In the genomic region with DNA sequence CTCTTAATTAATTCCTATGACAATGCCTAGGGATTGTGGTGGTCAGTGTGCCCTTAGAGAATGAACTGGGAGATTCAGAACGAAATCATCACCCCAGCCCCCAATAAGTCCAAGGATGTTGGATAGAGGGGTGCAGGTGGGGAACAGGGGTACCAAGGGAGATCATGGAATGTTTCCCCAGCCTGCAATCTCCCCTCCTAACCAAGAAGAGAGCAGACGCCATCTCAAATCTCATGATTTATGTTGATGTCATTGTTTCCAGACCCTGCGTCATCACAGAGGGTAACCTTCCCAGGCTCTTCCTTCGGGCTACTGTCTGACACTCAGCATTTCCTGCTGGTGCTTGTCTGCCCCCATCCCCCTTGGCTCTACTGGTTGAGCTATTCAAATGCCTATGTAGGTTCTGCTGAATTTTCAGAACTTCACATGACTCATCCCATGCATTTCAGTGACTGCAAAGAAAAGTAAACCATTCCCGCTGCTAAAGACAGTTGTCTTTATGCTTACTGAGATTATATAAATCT, we compare ENCODE assay signal across 8 cellular contexts. TPM values are rescaled to one million over a fixed set of nuclear protein-coding genes. Genes with fewer than 3 reads are reported as not detected.
DNase-seq lines count a peak whose midpoint lies in the region; ATAC-seq and TF ChIP-seq lines count a peak whose summit lies in the region.

No MANE protein-coding gene starts in this region.

- H3K4me3 ChIP-seq in AG04450 (ENCODE audit: low read depth, low read length) (no peak overlapping the region), HEK293 (ENCODE audit: low read depth, low read length) (no peak overlapping the region), hepatocyte (no peak overlapping the region)

- in situ Hi-C loops in KBM-7 (cut with MboI; ENCODE audit: low pct_unique_long_range_greater_than_20kb, low sequenced_read_pairs): no loop called here

- POLR2A ChIA-PET in AG04450 (lab: Yijun Ruan, JAX): interaction anchor here (0.5 to 1.0 kb wide), 3 partner anchors 20 to 251 kb away, joined by 3 to 4 read pairs (median 3); no protein-coding TSS in a partner anchor
- POLR2A ChIA-PET in HEK293 (lab: Yijun Ruan, JAX): interaction anchor here (1.0 to 1.6 kb wide), 2 partner anchors 25 to 64 kb away, joined by 4 read pairs; a partner anchor contains a TSS

- CTCF ChIA-PET in AG04450 (lab: Charles Lee): no interaction called here
- CTCF ChIA-PET in HEK293 (lab: Yijun Ruan, JAX): interaction anchor here (0.6 to 1.4 kb wide), 7 partner anchors 11 to 155 kb away, joined by 3 to 7 read pairs (median 3); no protein-coding TSS in a partner anchor

- H3K9me3 ChIP-seq in AG04450 (ENCODE audit: control insufficient read depth, insufficient read depth, low read length) (no peaks in the 10 kb centered on the region), HEK293 (ENCODE audit: control insufficient read depth, insufficient read depth, low read depth, low read length) (no peaks in the 10 kb centered on the region), hepatocyte (ENCODE audit: low read depth) (no peaks in the 10 kb centered on the region)

- WGBS in hepatocyte (ENCODE audit: low lambda C conversion rate, missing lambda C conversion rate): 26% methylated on average over 5 of the region's 5 CpGs

- H3K27ac ChIP-seq in AG04450 (ENCODE audit: low read depth, low read length): no peak overlapping the region
- no peak overlapping the region for H3K27ac ChIP-seq in HEK293 (ENCODE audit: extremely low read depth, low read depth, low read length)
- H3K27ac ChIP-seq in hepatocyte: peak overlapping the region; percentile 17

- DNase-seq in AG04450 (ENCODE audit: low read depth, low spot score): peak; percentile 60
- peak; percentile 21 to 54 for DNase-seq in activated CD4-positive, alpha-beta T cell treated with anti-CD3 and anti-CD28 coated beads, Interleukin-2, amount 50 U/mL, for 48 hours
- peak; percentile 75 for DNase-seq in hepatocyte (ENCODE audit: low spot score)
- no peak for DNase-seq in nucleus accumbens (lab: John Stamatoyannopoulos, UW)
- DNase-seq in KBM-7: no peak
- DNase-seq in NCI-H2081 (lab: John Stamatoyannopoulos, UW): no peak

- H3K4me1 ChIP-seq in HEK293 (ENCODE audit: control insufficient read depth, insufficient read depth, low read length): no peaks in the 10 kb centered on the region
- H3K4me1 ChIP-seq in hepatocyte (ENCODE audit: insufficient read depth): no peaks in the 10 kb centered on the region

- H3K36me3 ChIP-seq in HEK293 (ENCODE audit: control insufficient read depth in 2 of 2, insufficient read depth in 1 of 2, low read length in 2 of 2) (no peaks in the 10 kb centered on the region), hepatocyte (replicated peaks; ENCODE audit: insufficient read depth, low read depth) (no peaks in the 10 kb centered on the region)

- H2AFZ ChIP-seq in hepatocyte: no peak overlapping the region

- no peak overlapping the region for H3K4me2 ChIP-seq in hepatocyte

- H4K20me1 ChIP-seq in hepatocyte (ENCODE audit: insufficient read depth, poor library complexity, severe bottlenecking): no peaks in the 10 kb centered on the region

- H3K9me2 ChIP-seq in hepatocyte (replicated peaks; ENCODE audit: insufficient read depth): no peaks in the 10 kb centered on the region

- no peak for ATAC-seq in GM18519 (IDR thresholded peaks at IDR 0.05; ENCODE audit: low FRiP score, unreplicated experiment)

- H3K79me2 ChIP-seq in hepatocyte: no peaks in the 10 kb centered on the region

- H3K27me3 ChIP-seq in AG04450 (ENCODE audit: control insufficient read depth, insufficient read depth, low read length) (peaks cover 3% of the 10 kb centered on the region), hepatocyte (no peaks in the 10 kb centered on the region)

- no peak for TF ChIP-seq CTCF in AG04450 (IDR thresholded peaks at IDR 0.05; ENCODE audit: low read depth, low read length)
- TF ChIP-seq CTCF in HEK293 (tag by site-specific recombination; IDR thresholded peaks at IDR 0.05): no peak
- no peak for TF ChIP-seq CTCF in hepatocyte (IDR thresholded peaks at IDR 0.05; ENCODE audit: poor library complexity)

TF ChIP-seq in HEK293, 187 proteins besides CTCF, POLR2A, EP300 and RAD21 (continues in another document):
- TF ChIP-seq, protein P1, sequence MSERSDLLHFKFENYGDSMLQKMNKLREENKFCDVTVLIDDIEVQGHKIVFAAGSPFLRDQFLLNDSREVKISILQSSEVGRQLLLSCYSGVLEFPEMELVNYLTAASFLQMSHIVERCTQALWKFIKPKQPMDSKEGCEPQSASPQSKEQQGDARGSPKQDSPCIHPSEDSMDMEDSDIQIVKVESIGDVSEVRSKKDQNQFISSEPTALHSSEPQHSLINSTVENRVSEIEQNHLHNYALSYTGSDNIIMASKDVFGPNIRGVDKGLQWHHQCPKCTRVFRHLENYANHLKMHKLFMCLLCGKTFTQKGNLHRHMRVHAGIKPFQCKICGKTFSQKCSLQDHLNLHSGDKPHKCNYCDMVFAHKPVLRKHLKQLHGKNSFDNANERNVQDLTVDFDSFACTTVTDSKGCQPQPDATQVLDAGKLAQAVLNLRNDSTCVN (tag by site-specific recombination; optimal IDR thresholded peaks at IDR 0.05): no peak
- peak; percentile 90 for TF ChIP-seq ZNF629 (tag by site-specific recombination; IDR thresholded peaks at IDR 0.05)
- no peak for TF ChIP-seq KLF9 (tag by site-specific recombination; IDR thresholded peaks at IDR 0.05; ENCODE audit: low read depth)
- TF ChIP-seq ZNF23 (tag by site-specific recombination; IDR thresholded peaks at IDR 0.05; ENCODE audit: borderline replicate concordance): no peak
- TF ChIP-seq KLF16 (tag by site-specific recombination; IDR thresholded peaks at IDR 0.05): no peak
- TF ChIP-seq, protein P2, sequence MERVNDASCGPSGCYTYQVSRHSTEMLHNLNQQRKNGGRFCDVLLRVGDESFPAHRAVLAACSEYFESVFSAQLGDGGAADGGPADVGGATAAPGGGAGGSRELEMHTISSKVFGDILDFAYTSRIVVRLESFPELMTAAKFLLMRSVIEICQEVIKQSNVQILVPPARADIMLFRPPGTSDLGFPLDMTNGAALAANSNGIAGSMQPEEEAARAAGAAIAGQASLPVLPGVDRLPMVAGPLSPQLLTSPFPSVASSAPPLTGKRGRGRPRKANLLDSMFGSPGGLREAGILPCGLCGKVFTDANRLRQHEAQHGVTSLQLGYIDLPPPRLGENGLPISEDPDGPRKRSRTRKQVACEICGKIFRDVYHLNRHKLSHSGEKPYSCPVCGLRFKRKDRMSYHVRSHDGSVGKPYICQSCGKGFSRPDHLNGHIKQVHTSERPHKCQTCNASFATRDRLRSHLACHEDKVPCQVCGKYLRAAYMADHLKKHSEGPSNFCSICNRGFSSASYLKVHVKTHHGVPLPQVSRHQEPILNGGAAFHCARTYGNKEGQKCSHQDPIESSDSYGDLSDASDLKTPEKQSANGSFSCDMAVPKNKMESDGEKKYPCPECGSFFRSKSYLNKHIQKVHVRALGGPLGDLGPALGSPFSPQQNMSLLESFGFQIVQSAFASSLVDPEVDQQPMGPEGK (tag by site-specific recombination; IDR thresholded peaks at IDR 0.05): 0 out of 2 replicates have a peak, but pooled peaks have one; percentile 20
- TF ChIP-seq ZNF747 (tag by site-specific recombination; IDR thresholded peaks at IDR 0.05): no peak
- no peak for TF ChIP-seq ZNF174 (tag by site-specific recombination; IDR thresholded peaks at IDR 0.05)
- peak; percentile 10; the same call in 1 of the 2 replicates for TF ChIP-seq ZFP37 (tag by site-specific recombination; IDR thresholded peaks at IDR 0.05)
- TF ChIP-seq ZBTB21 (tag by site-specific recombination; IDR thresholded peaks at IDR 0.05): peak; percentile 86
- TF ChIP-seq ZNF777 (tag by site-specific recombination; IDR thresholded peaks at IDR 0.05; ENCODE audit: borderline replicate concordance): no peak
- TF ChIP-seq SP2 (tag by site-specific recombination; IDR thresholded peaks at IDR 0.05): 0 out of 2 replicates have a peak, but pooled peaks have one; percentile 12
- peak; percentile 62; the same call in 1 of the 2 replicates for TF ChIP-seq ZNF660 (tag by site-specific recombination; IDR thresholded peaks at IDR 0.05)
- no peak for TF ChIP-seq ZNF514 (tag by site-specific recombination; IDR thresholded peaks at IDR 0.05)
- TF ChIP-seq ZNF302 (tag by site-specific recombination; IDR thresholded peaks at IDR 0.05; ENCODE audit: low read depth): no peak
- TF ChIP-seq SETDB1 (IDR thresholded peaks at IDR 0.05; ENCODE audit: insufficient read length, low read length): peak; percentile 30
- no peak for TF ChIP-seq ZNF670 (tag by site-specific recombination; IDR thresholded peaks at IDR 0.05; ENCODE audit: low read depth)
- no peak for TF ChIP-seq ZNF560 (tag by site-specific recombination; IDR thresholded peaks at IDR 0.05; ENCODE audit: borderline replicate concordance)
- TF ChIP-seq, protein P3, sequence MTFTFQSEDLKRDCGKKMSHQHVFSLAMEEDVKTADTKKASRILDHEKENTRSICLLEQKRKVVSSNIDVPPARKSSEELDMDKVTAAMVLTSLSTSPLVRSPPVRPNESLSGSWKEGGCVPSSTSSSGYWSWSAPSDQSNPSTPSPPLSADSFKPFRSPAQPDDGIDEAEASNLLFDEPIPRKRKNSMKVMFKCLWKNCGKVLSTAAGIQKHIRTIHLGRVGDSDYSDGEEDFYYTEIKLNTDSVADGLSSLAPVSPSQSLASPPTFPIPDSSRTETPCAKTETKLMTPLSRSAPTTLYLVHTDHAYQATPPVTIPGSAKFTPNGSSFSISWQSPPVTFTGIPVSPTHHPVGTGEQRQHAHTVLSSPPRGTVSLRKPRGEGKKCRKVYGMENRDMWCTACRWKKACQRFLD (tag by site-specific recombination; IDR thresholded peaks at IDR 0.05): no peak
- peak; percentile 17; the same call in 1 of the 2 replicates for TF ChIP-seq OSR2 (tag by site-specific recombination; IDR thresholded peaks at IDR 0.05)
- TF ChIP-seq ZNF529 (tag by site-specific recombination; IDR thresholded peaks at IDR 0.05; ENCODE audit: insufficient replicate concordance): no peak
- TF ChIP-seq ZNF791 (tag by site-specific recombination; IDR thresholded peaks at IDR 0.05): no peak
- 0 out of 2 replicates have a peak, but pooled peaks have one; percentile 7 for TF ChIP-seq ZNF366 (tag by site-specific recombination; conservative IDR thresholded peaks at IDR 0.05)
- TF ChIP-seq ZNF707 (tag by site-specific recombination; IDR thresholded peaks at IDR 0.05): no peak
- no peak for TF ChIP-seq ZNF585B (tag by site-specific recombination; IDR thresholded peaks at IDR 0.05)
- TF ChIP-seq ZNF837 (tag by site-specific recombination; IDR thresholded peaks at IDR 0.05): no peak
- no peak for TF ChIP-seq ZNF623 (tag by site-specific recombination; IDR thresholded peaks at IDR 0.05)
- TF ChIP-seq SP3 (tag by site-specific recombination; IDR thresholded peaks at IDR 0.05): no peak
- no peak for TF ChIP-seq EGR2 (tag by site-specific recombination; IDR thresholded peaks at IDR 0.05; ENCODE audit: low read depth)

RNA-seq across cellular contexts. Expression of a gene that starts 24.7 kb away (rescaled TPM):
- polyA plus RNA-seq in AG04450 (2011; rRNA removed) (2.8 and 3.0 TPM in 2 replicates), hepatocyte (7.4 and 13.8 TPM in 2 replicates)
- polyA minus RNA-seq in AG04450 (2011; rRNA and poly(A)+ RNA removed): 7.9 and 9.4 TPM in 2 replicates
- total RNA-seq in hepatocyte: 9.4 and 11.0 TPM in 2 replicates

Comparison
In these comparisons a context has a peak if more than half of its experiments do, and no peak if none do; other contexts are left out.
1. DNase-seq: peak in AG04450 (single experiment), activated CD4-positive, alpha-beta T cell treated with anti-CD3 and anti-CD28 coated beads, Interleukin-2, amount 50 U/mL, for 48 hours (2 of 2) and hepatocyte (single experiment); none in nucleus accumbens (0 of 56), KBM-7 (single experiment) and NCI-H2081 (0 of 2).